8 cellular contexts compared by ENCODE assay signal in genomic region chr11:6234314-6235031, GRCh38. TPM values are rescaled to one million over a fixed set of nuclear protein-coding genes. Genes with fewer than 3 reads are reported as not detected.
A peak's percentile ranks its signal among the peaks of the same experiment; 100 is the strongest.
DNase-seq lines count a peak whose midpoint lies in the region; TF ChIP-seq lines count a peak whose summit lies in the region.

FHIP1B (minus strand) TSS chr11:6234636; CDS start chr11:6224516, 10,120 bp downstream.

- TF ChIP-seq POLR2A in NB4 (IDR thresholded peaks at IDR 0.05; ENCODE audit: extremely low read depth, insufficient read length), result peak; percentile 67
- TF ChIP-seq POLR2A in suprapubic skin (IDR thresholded peaks at IDR 0.05), result peak in 1 of 2 donors; percentile 47

- DNase-seq in GM04503 (ENCODE audit: low read depth), result peak; percentile 97
- peak; percentile 100 for DNase-seq in HFFc6
- DNase-seq in NB4 (ENCODE audit: low read depth), result peak; percentile 99
- DNase-seq in SK-N-SH, result peak; percentile 95
- DNase-seq in activated naive CD4-positive, alpha-beta T cell treated with anti-CD3 and anti-CD28 coated beads, Interleukin-2, amount 50 U/mL, for 16 hours, result peak; percentile 100
- DNase-seq in germinal center (ENCODE audit: low spot score), result peak; percentile 95
- DNase-seq in non-pigmented ciliary epithelial cell (ENCODE audit: low read depth), result peak; percentile 99
- peak; percentile 100 for DNase-seq in suprapubic skin (ENCODE audit: low spot score in 2 of 2)

- no peaks in the 10 kb centered on the region; the same call in 1 of the 2 replicates for H3K27me3 Mint-ChIP-seq in HFFc6 (ENCODE audit: insufficient read depth)

- peaks cover 46% of the 10 kb centered on the region for H3K79me2 ChIP-seq in SK-N-SH (ENCODE audit: insufficient read depth)

- peak within 1 kb of the TSS; percentile 93 for H3K4me2 ChIP-seq in SK-N-SH

- no peaks in the 10 kb centered on the region for H3K9me3 Mint-ChIP-seq in HFFc6

- H3K4me1 ChIP-seq in SK-N-SH (ENCODE audit: control insufficient read depth in 1 of 2, insufficient read depth in 2 of 2, low read depth in 1 of 2, low read length in 1 of 2) (peaks cover 0 to 8% of the 10 kb centered on the region in 2 experiments; a peak in 1 of 4 replicates), suprapubic skin (peaks cover 20% of the 10 kb centered on the region)

- H3K9ac ChIP-seq in SK-N-SH, result peak within 1 kb of the TSS; percentile 72

- CTCF ChIA-PET in SK-N-SH (lab: Yijun Ruan, JAX), result interaction anchor here (1.1 to 1.7 kb wide), 2 partner anchors 17 to 129 kb away, joined by 6 to 11 read pairs; no protein-coding TSS in a partner anchor

- H3K27ac ChIP-seq in SK-N-SH (ENCODE audit: low read depth in 2 of 2, low read length in 1 of 2) (peak within 1 kb of the TSS; percentile 69 to 79), suprapubic skin (peak within 1 kb of the TSS; percentile 74)

- H3K4me1 Mint-ChIP-seq in HFFc6 (ENCODE audit: low read depth), result peaks cover 15% of the 10 kb centered on the region

- POLR2A ChIA-PET in SK-N-SH (lab: Yijun Ruan, JAX), result interaction anchor here (0.6 to 1.8 kb wide), 2 partner anchors 10 to 13 kb away, joined by 3 to 4 read pairs; no protein-coding TSS in a partner anchor

- H3K36me3 ChIP-seq in SK-N-SH (replicated peaks in 1 of 2; ENCODE audit: control insufficient read depth in 1 of 2, insufficient read depth in 2 of 2, low read length in 1 of 2) (no peaks in the 10 kb centered on the region), suprapubic skin (no peaks in the 10 kb centered on the region)

- peaks cover 5% of the 10 kb centered on the region for H3F3A ChIP-seq in SK-N-SH (replicated peaks; ENCODE audit: insufficient read depth)

- H3K36me3 Mint-ChIP-seq in HFFc6 (ENCODE audit: low read depth), result no peaks in the 10 kb centered on the region

- peaks cover 10% of the 10 kb centered on the region; the same call in 1 of the 2 replicates for H4K20me1 ChIP-seq in SK-N-SH (ENCODE audit: insufficient read depth)

- H2AFZ ChIP-seq in SK-N-SH (ENCODE audit: low read depth), result peak within 1 kb of the TSS; percentile 99

- TF ChIP-seq RAD21 in SK-N-SH (IDR thresholded peaks at IDR 0.05; ENCODE audit: low read length), result no peak

- H3K27ac Mint-ChIP-seq in HFFc6, result peak within 1 kb of the TSS; percentile 95

- H3K27me3 ChIP-seq in SK-N-SH (ENCODE audit: insufficient read depth) (peaks cover 12% of the 10 kb centered on the region; the same call in 1 of the 2 replicates), suprapubic skin (no peaks in the 10 kb centered on the region)

- WGBS in SK-N-SH (ENCODE audit: low lambda C conversion rate), result under 1% methylated on average over 34 of the region's 59 CpGs
- under 1% methylated on average over 59 of the region's 59 CpGs for WGBS in suprapubic skin

- H3K9me3 ChIP-seq in SK-N-SH (no peaks in the 10 kb centered on the region), suprapubic skin (no peaks in the 10 kb centered on the region)

- no peaks in the 10 kb centered on the region for H3K9me2 ChIP-seq in SK-N-SH

- peak within 1 kb of the TSS; percentile 97 for H3K4me3 Mint-ChIP-seq in HFFc6

- TF ChIP-seq EP300 in SK-N-SH (IDR thresholded peaks at IDR 0.05; ENCODE audit: borderline replicate concordance in 1 of 2, low read depth in 1 of 2, low read length in 1 of 2) (no peak), suprapubic skin (IDR thresholded peaks at IDR 0.05) (no peak)

- TF ChIP-seq CTCF in HFFc6 (IDR thresholded peaks at IDR 0.05) (no peak), NB4 (IDR thresholded peaks at IDR 0.05; ENCODE audit: low read depth, low read length) (no peak), SK-N-SH (IDR thresholded peaks at IDR 0.05) (no peak), suprapubic skin (IDR thresholded peaks at IDR 0.05) (no peak)

- peak within 1 kb of the TSS; percentile 97 for H3K4me3 ChIP-seq in NB4 (ENCODE audit: low read depth, low read length)
- H3K4me3 ChIP-seq in SK-N-SH (ENCODE audit: low read depth in 2 of 2, low read length in 1 of 2), result peak within 1 kb of the TSS; percentile 67 to 90
- H3K4me3 ChIP-seq in suprapubic skin, result peak within 1 kb of the TSS; percentile 62

TF ChIP-seq in SK-N-SH, 30 proteins besides CTCF, POLR2A, EP300 and RAD21 (continues in another document):
- TF ChIP-seq JUND (IDR thresholded peaks at IDR 0.05) (no peak), GABPA (IDR thresholded peaks at IDR 0.05; ENCODE audit: low read depth) (no peak), SMC3 (IDR thresholded peaks at IDR 0.05; ENCODE audit: low read depth, low read length) (no peak), NRF1 (IDR thresholded peaks at IDR 0.05; ENCODE audit: low read depth, low read length) (peak; percentile 70), POLR2AphosphoS5 (IDR thresholded peaks at IDR 0.05; ENCODE audit: low read depth, low read length) (peak; percentile 77), MXI1 (IDR thresholded peaks at IDR 0.05; ENCODE audit: low read depth, low read length) (peak; percentile 84), TEAD4 (IDR thresholded peaks at IDR 0.05; ENCODE audit: borderline replicate concordance, insufficient read depth) (no peak), REST (IDR thresholded peaks at IDR 0.05; ENCODE audit: low read depth, low read length) (no peak), TCF12 (IDR thresholded peaks at IDR 0.05) (no peak), EZH2phosphoT487 (IDR thresholded peaks at IDR 0.05; ENCODE audit: borderline replicate concordance, low read depth) (no peak), USF2 (IDR thresholded peaks at IDR 0.05; ENCODE audit: borderline replicate concordance, low read depth, low read length) (no peak), ELF1 (IDR thresholded peaks at IDR 0.05) (no peak), USF1 (IDR thresholded peaks at IDR 0.05; ENCODE audit: borderline replicate concordance, low read depth) (no peak), GATA2 (CRISPR knock-in tag; IDR thresholded peaks at IDR 0.05) (no peak), FOSL2 (IDR thresholded peaks at IDR 0.05; ENCODE audit: borderline replicate concordance, low read depth) (no peak), PBX3 (IDR thresholded peaks at IDR 0.05) (no peak), TAF1 (IDR thresholded peaks at IDR 0.05; ENCODE audit: borderline replicate concordance, low read depth, low read length) (peak; percentile 81), RXRA (IDR thresholded peaks at IDR 0.05; ENCODE audit: borderline replicate concordance, low read depth) (no peak), FOXJ3 (CRISPR knock-in tag; IDR thresholded peaks at IDR 0.05) (no peak)

RNA-seq across cellular contexts. Expression of gene FHIP1B, which starts in this region (rescaled TPM):
- total RNA-seq in HFFc6 (2021; fragmentation: NEBNext Ultra II Directional; extraction: Animal tissue kit (Norgen Biotek cat#: 25700)), result 10 to 100 TPM; 12.7 to 15.6 (median 14.7) TPM
- polyA plus RNA-seq in SK-N-SH (2012; rRNA removed), result 26.3 and 38.2 TPM in 2 replicates
- 5.3 and 8.6 TPM in 2 replicates for polyA plus RNA-seq in SK-N-SH (2012; cell fraction: cytosol; rRNA removed)
- 141 and 145 TPM in 2 replicates for polyA plus RNA-seq in SK-N-SH (2012; cell fraction: nucleus; rRNA removed)
- 100 to 1,000 TPM in 2 of 4 donors, 10 to 100 TPM in 2; 67.8 to 133 (median 90.9) TPM for total RNA-seq in suprapubic skin

Comparison
In these comparisons a context has a peak if more than half of its experiments do, and no peak if none do; other contexts are left out.
1. Peak in every context shown above with its lines: DNase-seq, H3K4me3 ChIP-seq and H3K27ac ChIP-seq.
2. RNA of gene FHIP1B (total RNA-seq): 67.8 to 133 TPM in suprapubic skin; 12.7 to 15.6 TPM in HFFc6; every median in the first group is over 4 times any median in the second.